14 cellular contexts compared by ENCODE assay signal in genomic region chr7:728602-729001, GRCh38. TPM values are rescaled to one million over a fixed set of nuclear protein-coding genes. Genes with fewer than 3 reads are reported as not detected.
DNase-seq lines count a peak whose midpoint lies in the region; ATAC-seq, FAIRE-seq and TF ChIP-seq lines count a peak whose summit lies in the region.
"Had no signal": no experiment of that assay in that cellular context is flagged by ENCODE, and none has a peak within 500 bp of the region (broad histone marks: within the 10 kb centered on the region; RNA-seq: fewer than 3 reads in every experiment).

No MANE protein-coding gene starts in this region.

- H3K79me2 ChIP-seq in keratinocyte (ENCODE audit: control insufficient read depth, insufficient read depth, low read length): peaks cover 36% of the 10 kb centered on the region

- H3K36me3 ChIP-seq in keratinocyte (ENCODE audit: control insufficient read depth in 2 of 2, extremely low read depth in 1 of 2, insufficient read depth in 2 of 2, low read length in 2 of 2): peaks cover 10 to 22% of the 10 kb centered on the region in 2 experiments

- peak overlapping the region; percentile 80 for H3K4me3 Mint-ChIP-seq in WTC11
- peak overlapping the region; percentile 90 for H3K4me3 Mint-ChIP-seq in type B pancreatic cell

- no peaks in the 10 kb centered on the region for H3K9me1 ChIP-seq in keratinocyte (ENCODE audit: control insufficient read depth, extremely low read depth, insufficient read depth, low read length)

- H3K9me3 Mint-ChIP-seq in WTC11: peaks cover 29% of the 10 kb centered on the region
- peaks cover 20% of the 10 kb centered on the region for H3K9me3 Mint-ChIP-seq in type B pancreatic cell

- no peaks in the 10 kb centered on the region for H3K27me3 ChIP-seq in keratinocyte (ENCODE audit: control insufficient read depth, extremely low read depth, insufficient read depth, low read length)
- H3K27me3 ChIP-seq: gastroesophageal sphincter had no signal

- ATAC-seq in Right ventricle myocardium inferior (no peak), WTC11 (no peak), HG03159 (IDR thresholded peaks at IDR 0.05; ENCODE audit: unreplicated experiment) (no peak), HG02884 (IDR thresholded peaks at IDR 0.05; ENCODE audit: unreplicated experiment) (no peak)
- ATAC-seq: gastroesophageal sphincter had no signal

- dilution Hi-C loops in keratinocyte (cut with MboI; ENCODE audit: extremely low pct_ligation_motif_present, low sequenced_read_pairs): no loop called here

- in situ Hi-C loops in GM13976 (cut with MboI; ENCODE audit: low sequenced_read_pairs, unreplicated experiment): no loop called here

- H4K20me1 ChIP-seq in keratinocyte (ENCODE audit: control insufficient read depth, extremely low read depth, insufficient read depth, low read length): peaks cover 2% of the 10 kb centered on the region

- CTCF ChIA-PET in WTC11 (lab: Charles Lee): interaction anchor here (0.8 to 1.2 kb wide), 2 partner anchors 58 to 180 kb away, joined by 4 to 5 read pairs; no protein-coding TSS in a partner anchor

- intact Hi-C loops in cardiac septum (cut with DNase I) (loop anchor here (5.0 kb wide), 2 partner anchors 61 to 76 kb away; no protein-coding TSS in a partner anchor), Right ventricle myocardium inferior (cut with DNase I) (loop anchor here (5.0 kb wide), 1 partner anchor 61 kb away; no protein-coding TSS in a partner anchor)

- peak; percentile 62 for DNase-seq in cardiac septum (ENCODE audit: low spot score)
- no peak for DNase-seq in Right ventricle myocardium inferior (ENCODE audit: missing footprints)
- DNase-seq in WTC11 (ENCODE audit: low spot score): no peak
- no peak for DNase-seq in keratinocyte (ENCODE audit: low read depth, low spot score)
- no peak for DNase-seq in type B pancreatic cell (ENCODE audit: extremely low spot score, unreplicated experiment)
- DNase-seq in GM13976 (ENCODE audit: low spot score): no peak
- DNase-seq: activated CD4-positive, CD25-positive, alpha-beta regulatory T cell treated with anti-CD3 and anti-CD28 coated beads, Interleukin-2, amount 50 U/mL, for 72 hours; COR-L47; substantia nigra had no signal

- H3K27ac Mint-ChIP-seq in WTC11: no peak overlapping the region
- H3K27ac Mint-ChIP-seq in type B pancreatic cell: peak overlapping the region; percentile 37

- FAIRE-seq in keratinocyte (lab: Jason Lieb, UNC): no peak
- FAIRE-seq: bronchial epithelial cell had no signal

- H3K27ac ChIP-seq in keratinocyte (ENCODE audit: control insufficient read depth, insufficient read depth, low read length): no peak overlapping the region

- H3K9ac ChIP-seq in keratinocyte (ENCODE audit: control insufficient read depth, extremely low read depth, insufficient read depth, low read length): no peak overlapping the region

- no peak overlapping the region for H2AFZ ChIP-seq in keratinocyte (ENCODE audit: control insufficient read depth, low read length)

- TF ChIP-seq CTCF in WTC11 (IDR thresholded peaks at IDR 0.05): no peak
- TF ChIP-seq CTCF in keratinocyte (optimal IDR thresholded peaks at IDR 0.05 in 1 of 3, IDR thresholded peaks at IDR 0.05 in 1 of 3, conservative IDR thresholded peaks at IDR 0.05 in 1 of 3; ENCODE audit: extremely low read depth in 1 of 3, insufficient read depth in 2 of 3, low read length in 3 of 3): no peak
- no peak for TF ChIP-seq CTCF in type B pancreatic cell (conservative IDR thresholded peaks at IDR 0.05)
- TF ChIP-seq CTCF in GM13976 (IDR thresholded peaks at IDR 0.05; ENCODE audit: borderline replicate concordance, control extremely low read depth, extremely low read depth, insufficient read depth, missing control alignments): no peak

- H3K27me3 Mint-ChIP-seq in WTC11 (ENCODE audit: low read depth) (peaks cover 5% of the 10 kb centered on the region; the same call in 1 of the 2 replicates), type B pancreatic cell (no peaks in the 10 kb centered on the region)

- peaks cover 18% of the 10 kb centered on the region for H3K4me1 ChIP-seq in keratinocyte (ENCODE audit: control insufficient read depth, extremely low read depth, insufficient read depth, low read length)

- peaks cover 45% of the 10 kb centered on the region for H3K36me3 Mint-ChIP-seq in WTC11
- H3K36me3 Mint-ChIP-seq in type B pancreatic cell: peaks cover 29% of the 10 kb centered on the region

- peaks cover 3% of the 10 kb centered on the region for H3K9me3 ChIP-seq in keratinocyte (ENCODE audit: control insufficient read depth, low read depth, low read length)
- H3K9me3 ChIP-seq: gastroesophageal sphincter, mucosa of descending colon had no signal

- H3K4me2 ChIP-seq in keratinocyte (ENCODE audit: control insufficient read depth, extremely low read depth, insufficient read depth, low read depth, low read length): peak overlapping the region; percentile 86

- POLR2A ChIA-PET in WTC11 (lab: Charles Lee): interaction anchor here (0.7 kb wide), 1 partner anchor 32 kb away, joined by 6 read pairs; no protein-coding TSS in a partner anchor

- H3K4me3 ChIP-seq in keratinocyte (ENCODE audit: control insufficient read depth in 2 of 3, extremely low read depth in 1 of 3, insufficient read depth in 2 of 3, low read depth in 1 of 3, low read length in 3 of 3): no peak overlapping the region
- H3K4me3 ChIP-seq: mucosa of descending colon had no signal

- H3K4me1 Mint-ChIP-seq in WTC11 (peaks cover 15% of the 10 kb centered on the region), type B pancreatic cell (ENCODE audit: unreplicated experiment) (peaks cover 16% of the 10 kb centered on the region)

TF ChIP-seq in WTC11, 78 proteins besides CTCF, POLR2A, EP300 and RAD21 (continues in another document):
- TF ChIP-seq ATF1 (CRISPR knock-in tag; IDR thresholded peaks at IDR 0.05) (no peak), ZNF425 (CRISPR knock-in tag; conservative IDR thresholded peaks at IDR 0.05) (no peak), FOXK1 (CRISPR knock-in tag; IDR thresholded peaks at IDR 0.05) (no peak), USF1 (CRISPR knock-in tag; IDR thresholded peaks at IDR 0.05) (no peak), OVOL2 (CRISPR knock-in tag; IDR thresholded peaks at IDR 0.05; ENCODE audit: borderline replicate concordance) (no peak), E2F5 (CRISPR knock-in tag; IDR thresholded peaks at IDR 0.05) (no peak)

RNA-seq across cellular contexts. Expression of gene PRKAR1B, which starts 1.5 kb away (rescaled TPM):
- total RNA-seq in cardiac septum (13.5 TPM), Right ventricle myocardium inferior (16.7 TPM), WTC11 (2021) (40.8 to 44.1 TPM (median 43.6 TPM) in 3 replicates), type B pancreatic cell (ENCODE audit: low replicate concordance) (18.4 and 26.1 TPM in 2 replicates)
- polyA plus RNA-seq in keratinocyte: 10.2 to 14.2 TPM (median 10.8 TPM) in 3 replicates
- 8.5 TPM for polyA plus RNA-seq in keratinocyte (2011; ENCODE audit: low read depth)
- 9.9 and 17.7 TPM in 2 replicates for polyA plus RNA-seq in keratinocyte (2011; cell fraction: cytosol; rRNA removed)
- 14.7 and 17.8 TPM in 2 replicates for polyA plus RNA-seq in keratinocyte (2011; cell fraction: nucleus; rRNA removed)
- polyA plus RNA-seq in keratinocyte (2012; ENCODE audit: low replicate concordance): 5.8 and 23.3 TPM in 2 replicates
- polyA minus RNA-seq in keratinocyte: 10.0 to 30.0 TPM (median 25.4 TPM) in 3 replicates
- 24.4 TPM for polyA minus RNA-seq in keratinocyte (2011; cell fraction: cytosol; rRNA and poly(A)+ RNA removed)
- polyA minus RNA-seq in keratinocyte (2011; cell fraction: nucleus; rRNA and poly(A)+ RNA removed): 8.1 and 15.0 TPM in 2 replicates

RNA-seq across cellular contexts. Expression of gene DNAAF5, which starts 2.1 kb away (rescaled TPM):
- total RNA-seq in cardiac septum (22.1 TPM), Right ventricle myocardium inferior (17.7 TPM), WTC11 (2021) (55.5 to 62.2 TPM (median 56.0 TPM) in 3 replicates), type B pancreatic cell (ENCODE audit: low replicate concordance) (42.4 and 45.6 TPM in 2 replicates)
- polyA plus RNA-seq in keratinocyte: 10.1 to 33.5 TPM (median 16.3 TPM) in 3 replicates
- 9.7 TPM for polyA plus RNA-seq in keratinocyte (2011; ENCODE audit: low read depth)
- 16.6 and 30.9 TPM in 2 replicates for polyA plus RNA-seq in keratinocyte (2011; cell fraction: cytosol; rRNA removed)
- 26.2 and 40.3 TPM in 2 replicates for polyA plus RNA-seq in keratinocyte (2011; cell fraction: nucleus; rRNA removed)
- 10.4 and 29.6 TPM in 2 replicates for polyA plus RNA-seq in keratinocyte (2012; ENCODE audit: low replicate concordance)
- 18.5 to 56.8 TPM (median 25.8 TPM) in 3 replicates for polyA minus RNA-seq in keratinocyte
- 50.3 TPM for polyA minus RNA-seq in keratinocyte (2011; cell fraction: cytosol; rRNA and poly(A)+ RNA removed)
- polyA minus RNA-seq in keratinocyte (2011; cell fraction: nucleus; rRNA and poly(A)+ RNA removed): 33.9 and 34.2 TPM in 2 replicates
